ENCODE assay signal across 8 cellular contexts in genomic region chr10:36725581-36726520, GRCh38.
DNase-seq lines count a peak whose midpoint lies in the region; ATAC-seq and TF ChIP-seq lines count a peak whose summit lies in the region.

No MANE protein-coding gene starts in this region.

- H3K36me3 ChIP-seq in spleen = no peaks in the 10 kb centered on the region

- no peak for TF ChIP-seq POLR2A in spleen (IDR thresholded peaks at IDR 0.05)

- no peaks in the 10 kb centered on the region for H3K9me3 ChIP-seq in spleen

- H3K4me3 ChIP-seq in AG09309 (ENCODE audit: control insufficient read depth, low read depth, low read length) = no peak overlapping the region
- H3K4me3 ChIP-seq in spleen = no peak overlapping the region

- WGBS in spleen, 5 donors = 69 to 76% (median 70%) methylated on average over 6 of the region's 6 CpGs

- peak; percentile 92 for DNase-seq in AG09309 (ENCODE audit: low read depth)
- peak; percentile 46 to 73 for DNase-seq in Kasumi-1 (lab: John Stamatoyannopoulos, UW)
- DNase-seq in left cardiac atrium = peak; percentile 29
- DNase-seq in spleen = peak; percentile 31
- DNase-seq in T-helper 1 cell = no peak

- H3K4me1 ChIP-seq in spleen = no peaks in the 10 kb centered on the region

- TF ChIP-seq CTCF in AG09309 (IDR thresholded peaks at IDR 0.05; ENCODE audit: control insufficient read depth, insufficient read depth, low read depth, low read length, missing control alignments) = peak; percentile 67
- TF ChIP-seq CTCF in spleen (IDR thresholded peaks at IDR 0.05 in 8 of 11, conservative IDR thresholded peaks at IDR 0.05 in 3 of 11) = peak in 1 of 11 experiments; percentile 12

- no peaks in the 10 kb centered on the region for H3K27me3 ChIP-seq in spleen (replicated peaks in 1 of 7)

- ATAC-seq in SK-N-SH treated with all-trans-retinoic acid at 6 μM for 48 hours (peak; percentile 95), left cardiac atrium (peak; percentile 79 to 93), GM18870 (IDR thresholded peaks at IDR 0.05; ENCODE audit: unreplicated experiment) (no peak), HG02840 (IDR thresholded peaks at IDR 0.05; ENCODE audit: low FRiP score, unreplicated experiment) (no peak)

- H3K27ac ChIP-seq in spleen = no peak overlapping the region

- intact Hi-C loops in left cardiac atrium (cut with DNase I) = loop anchor here in 1 of 2 donors (5.0 kb wide), 1 partner anchor 1089 kb away; no protein-coding TSS in a partner anchor
- intact Hi-C loops in spleen (cut with DNase I; ENCODE audit: low total_unique reads) = no loop called here

TF ChIP-seq in SK-N-SH treated with all-trans-retinoic acid at 6 μM for 48 hours, 23 proteins besides CTCF, POLR2A, EP300 and RAD21:
- TF ChIP-seq CREB5 (CRISPR knock-in tag; IDR thresholded peaks at IDR 0.05; ENCODE audit: low read depth) (no peak), GLIS3 (CRISPR knock-in tag; IDR thresholded peaks at IDR 0.05) (no peak), TCF4 (CRISPR knock-in tag; IDR thresholded peaks at IDR 0.05; ENCODE audit: borderline replicate concordance) (no peak), POU6F1 (CRISPR knock-in tag; IDR thresholded peaks at IDR 0.05; ENCODE audit: borderline replicate concordance, low read depth) (no peak), OSR1 (CRISPR knock-in tag; IDR thresholded peaks at IDR 0.05) (no peak), ZFP3 (CRISPR knock-in tag; IDR thresholded peaks at IDR 0.05) (no peak), ZFP30 (CRISPR knock-in tag; IDR thresholded peaks at IDR 0.05) (no peak), TOX (CRISPR knock-in tag; IDR thresholded peaks at IDR 0.05; ENCODE audit: borderline replicate concordance) (no peak), ZNF8 (CRISPR knock-in tag; IDR thresholded peaks at IDR 0.05) (no peak), RARB (CRISPR knock-in tag; IDR thresholded peaks at IDR 0.05) (no peak)
- TF ChIP-seq, protein P1, sequence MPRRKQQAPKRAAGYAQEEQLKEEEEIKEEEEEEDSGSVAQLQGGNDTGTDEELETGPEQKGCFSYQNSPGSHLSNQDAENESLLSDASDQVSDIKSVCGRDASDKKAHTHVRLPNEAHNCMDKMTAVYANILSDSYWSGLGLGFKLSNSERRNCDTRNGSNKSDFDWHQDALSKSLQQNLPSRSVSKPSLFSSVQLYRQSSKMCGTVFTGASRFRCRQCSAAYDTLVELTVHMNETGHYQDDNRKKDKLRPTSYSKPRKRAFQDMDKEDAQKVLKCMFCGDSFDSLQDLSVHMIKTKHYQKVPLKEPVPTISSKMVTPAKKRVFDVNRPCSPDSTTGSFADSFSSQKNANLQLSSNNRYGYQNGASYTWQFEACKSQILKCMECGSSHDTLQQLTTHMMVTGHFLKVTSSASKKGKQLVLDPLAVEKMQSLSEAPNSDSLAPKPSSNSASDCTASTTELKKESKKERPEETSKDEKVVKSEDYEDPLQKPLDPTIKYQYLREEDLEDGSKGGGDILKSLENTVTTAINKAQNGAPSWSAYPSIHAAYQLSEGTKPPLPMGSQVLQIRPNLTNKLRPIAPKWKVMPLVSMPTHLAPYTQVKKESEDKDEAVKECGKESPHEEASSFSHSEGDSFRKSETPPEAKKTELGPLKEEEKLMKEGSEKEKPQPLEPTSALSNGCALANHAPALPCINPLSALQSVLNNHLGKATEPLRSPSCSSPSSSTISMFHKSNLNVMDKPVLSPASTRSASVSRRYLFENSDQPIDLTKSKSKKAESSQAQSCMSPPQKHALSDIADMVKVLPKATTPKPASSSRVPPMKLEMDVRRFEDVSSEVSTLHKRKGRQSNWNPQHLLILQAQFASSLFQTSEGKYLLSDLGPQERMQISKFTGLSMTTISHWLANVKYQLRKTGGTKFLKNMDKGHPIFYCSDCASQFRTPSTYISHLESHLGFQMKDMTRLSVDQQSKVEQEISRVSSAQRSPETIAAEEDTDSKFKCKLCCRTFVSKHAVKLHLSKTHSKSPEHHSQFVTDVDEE (CRISPR knock-in tag; IDR thresholded peaks at IDR 0.05) = no peak
- TF ChIP-seq, protein P2, sequence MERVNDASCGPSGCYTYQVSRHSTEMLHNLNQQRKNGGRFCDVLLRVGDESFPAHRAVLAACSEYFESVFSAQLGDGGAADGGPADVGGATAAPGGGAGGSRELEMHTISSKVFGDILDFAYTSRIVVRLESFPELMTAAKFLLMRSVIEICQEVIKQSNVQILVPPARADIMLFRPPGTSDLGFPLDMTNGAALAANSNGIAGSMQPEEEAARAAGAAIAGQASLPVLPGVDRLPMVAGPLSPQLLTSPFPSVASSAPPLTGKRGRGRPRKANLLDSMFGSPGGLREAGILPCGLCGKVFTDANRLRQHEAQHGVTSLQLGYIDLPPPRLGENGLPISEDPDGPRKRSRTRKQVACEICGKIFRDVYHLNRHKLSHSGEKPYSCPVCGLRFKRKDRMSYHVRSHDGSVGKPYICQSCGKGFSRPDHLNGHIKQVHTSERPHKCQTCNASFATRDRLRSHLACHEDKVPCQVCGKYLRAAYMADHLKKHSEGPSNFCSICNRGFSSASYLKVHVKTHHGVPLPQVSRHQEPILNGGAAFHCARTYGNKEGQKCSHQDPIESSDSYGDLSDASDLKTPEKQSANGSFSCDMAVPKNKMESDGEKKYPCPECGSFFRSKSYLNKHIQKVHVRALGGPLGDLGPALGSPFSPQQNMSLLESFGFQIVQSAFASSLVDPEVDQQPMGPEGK (CRISPR knock-in tag; IDR thresholded peaks at IDR 0.05; ENCODE audit: borderline replicate concordance) = no peak

Comparison
In these comparisons a context has a peak if more than half of its experiments do, and no peak if none do; other contexts are left out.
1. DNase-seq: peak in AG09309 (single experiment), Kasumi-1 (2 of 2), left cardiac atrium (single experiment) and spleen (single experiment); none in T-helper 1 cell (0 of 5).
2. ATAC-seq: peak in SK-N-SH treated with all-trans-retinoic acid at 6 μM for 48 hours (single experiment) and left cardiac atrium (2 of 2); none in GM18870 (single experiment) and HG02840 (single experiment).